Comparison of ENCODE assay signal across 8 cellular contexts in genomic region chrX:10190367-10190766, GRCh38. TPM values are rescaled to one million over a fixed set of nuclear protein-coding genes. Genes with fewer than 3 reads are reported as not detected.
DNase-seq lines count a peak whose midpoint lies in the region; ATAC-seq and TF ChIP-seq lines count a peak whose summit lies in the region.

No MANE protein-coding gene starts in this region.

- H3K27ac ChIP-seq in right atrium auricular region (no peak overlapping the region), thoracic aorta (no peak overlapping the region)

- no peaks in the 10 kb centered on the region for H3K9me3 Mint-ChIP-seq in activated CD8-positive, alpha-beta T cell treated with anti-CD3 and anti-CD28 coated beads, Interleukin-2, amount 10 ng/mL, durations not matched to agents 7 days and 5 days (ENCODE audit: insufficient read depth)

- no peaks in the 10 kb centered on the region for H3K27me3 ChIP-seq in right atrium auricular region
- no peaks in the 10 kb centered on the region for H3K27me3 ChIP-seq in thoracic aorta (replicated peaks; ENCODE audit: insufficient read depth)

- H3K4me3 Mint-ChIP-seq in activated CD8-positive, alpha-beta T cell treated with anti-CD3 and anti-CD28 coated beads, Interleukin-2, amount 10 ng/mL, durations not matched to agents 7 days and 5 days, result no peak overlapping the region

- POLR2A ChIA-PET in activated CD8-positive, alpha-beta T cell treated with anti-CD3 and anti-CD28 coated beads, Interleukin-2, amount 10 ng/mL, durations not matched to agents 7 days and 5 days (lab: Charles Lee), result no interaction called here

- DNase-seq in D341Med (ENCODE audit: low spot score) (peak; percentile 43), HCEC 1CT (peak; percentile 67), NCI-H2196 treated with DMSO at 0.1 percent for 48 hours (lab: John Stamatoyannopoulos, UW; ENCODE audit: unreplicated experiment) (peak; percentile 14), right atrium auricular region (ENCODE audit: low spot score) (no peak), thoracic aorta (ENCODE audit: low spot score) (no peak), NCI-H128 (lab: John Stamatoyannopoulos, UW; ENCODE audit: unreplicated experiment) (no peak)
- DNase-seq in activated CD8-positive, alpha-beta T cell treated with anti-CD3 and anti-CD28 coated beads, Interleukin-2, amount 10 ng/mL, durations not matched to agents 7 days and 5 days, result peak; percentile 24

- H3K27ac Mint-ChIP-seq in activated CD8-positive, alpha-beta T cell treated with anti-CD3 and anti-CD28 coated beads, Interleukin-2, amount 10 ng/mL, durations not matched to agents 7 days and 5 days, result no peak overlapping the region

- H3K4me1 Mint-ChIP-seq in activated CD8-positive, alpha-beta T cell treated with anti-CD3 and anti-CD28 coated beads, Interleukin-2, amount 10 ng/mL, durations not matched to agents 7 days and 5 days (ENCODE audit: low read depth), result no peaks in the 10 kb centered on the region

- H3K4me1 ChIP-seq in right atrium auricular region (peaks cover 0 to 4% of the 10 kb centered on the region in 2 donors), thoracic aorta (ENCODE audit: control insufficient read depth in 1 of 2, low read depth in 2 of 2) (no peaks in the 10 kb centered on the region)

- H3K36me3 Mint-ChIP-seq in activated CD8-positive, alpha-beta T cell treated with anti-CD3 and anti-CD28 coated beads, Interleukin-2, amount 10 ng/mL, durations not matched to agents 7 days and 5 days (ENCODE audit: low read depth), result no peaks in the 10 kb centered on the region

- no peak overlapping the region for H3K4me3 ChIP-seq in right atrium auricular region
- no peak overlapping the region for H3K4me3 ChIP-seq in thoracic aorta

- H3K9me3 ChIP-seq in right atrium auricular region (no peaks in the 10 kb centered on the region), thoracic aorta (no peaks in the 10 kb centered on the region)

- H3K36me3 ChIP-seq in right atrium auricular region (no peaks in the 10 kb centered on the region), thoracic aorta (no peaks in the 10 kb centered on the region)

- ATAC-seq in activated CD8-positive, alpha-beta T cell treated with anti-CD3 and anti-CD28 coated beads, Interleukin-2, amount 10 ng/mL, durations not matched to agents 7 days and 5 days, result no peak
- ATAC-seq in thoracic aorta (ENCODE audit: insufficient number of reproducible peaks, low FRiP score, low read depth) (no peak), HG02798 (IDR thresholded peaks at IDR 0.05; ENCODE audit: poor library complexity, unreplicated experiment) (no peak)

- peaks cover 9% of the 10 kb centered on the region for H3K27me3 Mint-ChIP-seq in activated CD8-positive, alpha-beta T cell treated with anti-CD3 and anti-CD28 coated beads, Interleukin-2, amount 10 ng/mL, durations not matched to agents 7 days and 5 days (ENCODE audit: low read depth)

- CTCF ChIA-PET in activated CD8-positive, alpha-beta T cell treated with anti-CD3 and anti-CD28 coated beads, Interleukin-2, amount 10 ng/mL, durations not matched to agents 7 days and 5 days (lab: Charles Lee), result interaction anchor here (0.8 to 2.5 kb wide), 32 partner anchors 8 to 947 kb away, joined by 3 to 26 read pairs (median 3); no protein-coding TSS in a partner anchor

- TF ChIP-seq CTCF in right atrium auricular region (IDR thresholded peaks at IDR 0.05) (peak; percentile 33 to 69), thoracic aorta (IDR thresholded peaks at IDR 0.05) (peak; percentile 36)

RNA-seq across cellular contexts. Expression of gene CLCN4, which starts 33.6 kb away (rescaled TPM):
- total RNA-seq in activated CD8-positive, alpha-beta T cell treated with anti-CD3 and anti-CD28 coated beads, Interleukin-2, amount 10 ng/mL, durations not matched to agents 7 days and 5 days, result not detected
- total RNA-seq in right atrium auricular region (10 to 100 TPM; 15.6 to 37.6 TPM), thoracic aorta (1 to 10 TPM; 3.5 to 5.6 TPM)

Comparison
In these comparisons a context has a peak if more than half of its experiments do, and no peak if none do; other contexts are left out.
1. DNase-seq: peak in D341Med (single experiment), HCEC 1CT (single experiment), NCI-H2196 treated with DMSO at 0.1 percent for 48 hours (single experiment) and activated CD8-positive, alpha-beta T cell treated with anti-CD3 and anti-CD28 coated beads, Interleukin-2, amount 10 ng/mL, durations not matched to agents 7 days and 5 days (single experiment); none in right atrium auricular region (single experiment), thoracic aorta (single experiment) and NCI-H128 (single experiment).
2. RNA of gene CLCN4, which starts 33.6 kb away (total RNA-seq): 15.6 to 37.6 TPM in right atrium auricular region and 3.5 to 5.6 TPM in thoracic aorta; not detected in activated CD8-positive, alpha-beta T cell treated with anti-CD3 and anti-CD28 coated beads, Interleukin-2, amount 10 ng/mL, durations not matched to agents 7 days and 5 days; every median in the first group is over 4 times any median in the second.